In the genomic region with DNA sequence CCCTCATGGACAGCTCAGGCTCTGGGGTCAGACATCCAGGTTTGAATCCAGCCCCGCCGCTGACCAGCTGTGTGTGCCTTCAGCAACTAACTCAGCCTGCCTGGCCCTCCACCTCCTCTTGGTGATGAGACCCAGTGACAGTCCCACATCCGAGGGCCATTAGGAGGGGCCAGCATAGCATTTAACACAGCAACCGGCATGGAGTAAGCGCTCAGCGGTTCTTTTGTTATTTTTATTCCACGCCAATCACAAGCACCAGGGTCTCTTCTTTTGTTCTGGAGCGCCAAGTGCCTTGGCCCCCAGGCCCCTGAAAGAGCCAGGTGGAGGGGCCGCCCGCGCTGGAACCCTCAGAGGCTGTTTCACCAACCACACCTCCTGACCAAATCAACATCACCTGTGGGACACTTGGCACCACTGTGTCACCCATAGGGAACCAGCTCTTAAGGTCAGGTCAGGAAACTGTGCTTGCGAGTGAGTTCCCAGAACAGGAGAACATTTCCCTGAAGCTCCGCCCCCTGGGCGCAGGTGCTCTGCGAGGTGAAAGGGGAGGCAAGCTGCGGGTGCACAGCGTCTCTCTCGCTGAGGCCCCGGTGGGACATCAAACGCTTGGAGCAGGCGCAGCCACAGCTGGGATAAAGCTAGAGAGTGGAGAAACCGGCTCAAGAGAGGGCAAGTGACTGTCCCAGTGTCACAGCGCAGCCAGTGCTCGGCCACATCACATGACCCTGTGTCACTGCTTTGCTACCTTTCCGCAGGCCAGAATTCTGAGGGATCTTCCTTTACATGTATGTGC, we compare ENCODE assay signal across 15 cellular contexts.
DNase-seq lines count a peak whose midpoint lies in the region; ATAC-seq and TF ChIP-seq lines count a peak whose summit lies in the region.
"Had no signal": no experiment of that assay in that cellular context is flagged by ENCODE, and none has a peak within 500 bp of the region (broad histone marks: within the 10 kb centered on the region; RNA-seq: fewer than 3 reads in every experiment).

No MANE protein-coding gene starts in this region.

- intact Hi-C loops in naive thymus-derived CD4-positive, alpha-beta T cell (cut with micrococcal nuclease), result no loop called here

- H3K9me3 ChIP-seq in DND-41 (ENCODE audit: insufficient read depth, low read length, severe bottlenecking) (no peaks in the 10 kb centered on the region), BE2C (no peaks in the 10 kb centered on the region)
- H3K9me3 ChIP-seq in naive thymus-derived CD4-positive, alpha-beta T cell (ENCODE audit: control insufficient read depth in 2 of 3, low read length in 3 of 3), result no peaks in the 10 kb centered on the region
- H3K9me3 ChIP-seq: vagina had no signal

- H3K79me2 ChIP-seq in DND-41 (ENCODE audit: insufficient read depth, low read length), result no peaks in the 10 kb centered on the region
- H3K79me2 ChIP-seq: hepatocyte had no signal

- H3K4me1 Mint-ChIP-seq in naive thymus-derived CD4-positive, alpha-beta T cell, result peaks cover 47 to 54% (median 52%) of the 10 kb centered on the region in 7 donors

- H3K9ac ChIP-seq in DND-41 (ENCODE audit: low read depth, low read length), result peak overlapping the region; percentile 51

- H3K4me1 ChIP-seq in DND-41 (ENCODE audit: insufficient read depth, low read length) (peaks cover 72% of the 10 kb centered on the region), BE2C (peaks cover 8% of the 10 kb centered on the region)
- peaks cover 21 to 38% of the 10 kb centered on the region in 2 donors for H3K4me1 ChIP-seq in naive thymus-derived CD4-positive, alpha-beta T cell (ENCODE audit: control insufficient read depth in 2 of 2, insufficient read depth in 2 of 2, low read length in 2 of 2)

- peaks cover 0 to 3% (median 0%) of the 10 kb centered on the region in 11 donors for H3K9me3 Mint-ChIP-seq in naive thymus-derived CD4-positive, alpha-beta T cell
- H3K9me3 Mint-ChIP-seq: neural crest cell had no signal

- peak overlapping the region; percentile 91 for H3K27ac ChIP-seq in DND-41 (ENCODE audit: low read length)
- no peak overlapping the region for H3K27ac ChIP-seq in naive thymus-derived CD4-positive, alpha-beta T cell (ENCODE audit: low read depth, low read length)
- H3K27ac ChIP-seq: hepatocyte, SK-N-MC, vagina had no signal

- H2AFZ ChIP-seq in DND-41 (ENCODE audit: low read depth, low read length), result no peak overlapping the region
- H2AFZ ChIP-seq: hepatocyte had no signal

- peak overlapping the region in 8 of 9 donors; percentile 36 to 60 (median 48) for H3K27ac Mint-ChIP-seq in naive thymus-derived CD4-positive, alpha-beta T cell

- DNase-seq in DND-41, result peak; percentile 93
- peak; percentile 15 for DNase-seq in NCI-H526 treated with DMSO at 0.1 percent for 48 hours (lab: John Stamatoyannopoulos, UW)
- DNase-seq in activated effector memory CD4-positive, alpha-beta T cell treated with Interleukin-2 at 50 U/mL for 16 hours, result peak; percentile 47
- DNase-seq in naive thymus-derived CD4-positive, alpha-beta T cell, result peak in 4 of 9 donors; percentile 16 to 40 (median 32)
- DNase-seq in mesenteric fat pad (ENCODE audit: low spot score), result no peak
- no peak for DNase-seq in BE2C
- DNase-seq in amygdala (lab: John Stamatoyannopoulos, UW), result no peak
- DNase-seq: COR-L47; effector CD8-positive, alpha-beta T cell; NCI-H1105 had no signal

- peak overlapping the region; percentile 45 for H3K4me2 ChIP-seq in DND-41 (ENCODE audit: insufficient read depth, low read length)
- H3K4me2 ChIP-seq: hepatocyte had no signal

- POLR2A ChIA-PET in naive thymus-derived CD4-positive, alpha-beta T cell (lab: Charles Lee), result interaction anchor here (0.6 kb wide), 1 partner anchor 82 kb away, joined by 4 read pairs; no protein-coding TSS in a partner anchor

- H3K27me3 ChIP-seq in DND-41 (ENCODE audit: insufficient read depth, low read length, poor library complexity) (no peaks in the 10 kb centered on the region), BE2C (no peaks in the 10 kb centered on the region)
- no peaks in the 10 kb centered on the region for H3K27me3 ChIP-seq in naive thymus-derived CD4-positive, alpha-beta T cell (ENCODE audit: control insufficient read depth in 2 of 2, insufficient read depth in 2 of 2, low read length in 2 of 2)
- H3K27me3 ChIP-seq: hepatocyte, vagina had no signal

- H4K20me1 ChIP-seq in DND-41 (ENCODE audit: insufficient read depth, low read length), result 0 out of 2 replicates have a peak, but pooled peaks cover 2% of the 10 kb centered on the region

- TF ChIP-seq CTCF in DND-41 (IDR thresholded peaks at IDR 0.05; ENCODE audit: borderline replicate concordance, extremely low read depth, low read length, poor library complexity, severe bottlenecking) (no peak), BE2C (IDR thresholded peaks at IDR 0.05; ENCODE audit: low read depth, low read length) (no peak)

- ATAC-seq in DND-41 (ENCODE audit: insufficient read depth, low read depth) (peak; percentile 61), HG03025 (IDR thresholded peaks at IDR 0.05; ENCODE audit: low FRiP score, unreplicated experiment) (no peak)
- ATAC-seq in naive thymus-derived CD4-positive, alpha-beta T cell, result peak; percentile 42

- peaks cover 0 to 6% (median 0%) of the 10 kb centered on the region in 5 donors for H3K36me3 Mint-ChIP-seq in naive thymus-derived CD4-positive, alpha-beta T cell

- H3K4me3 ChIP-seq in DND-41 (ENCODE audit: low read depth in 1 of 2, low read length in 2 of 2), result peak overlapping the region in 1 of 2 experiments; percentile 13; a peak in 1 of 4 replicates
- peak overlapping the region; percentile 31 for H3K4me3 ChIP-seq in naive thymus-derived CD4-positive, alpha-beta T cell (ENCODE audit: low read length)
- no peak overlapping the region for H3K4me3 ChIP-seq in BE2C (ENCODE audit: low read depth, low read length)
- H3K4me3 ChIP-seq: hepatocyte, SK-N-MC, vagina had no signal

- peaks cover 0 to 66% (median 0%) of the 10 kb centered on the region in 5 donors for H3K27me3 Mint-ChIP-seq in naive thymus-derived CD4-positive, alpha-beta T cell

- CTCF ChIA-PET in naive thymus-derived CD4-positive, alpha-beta T cell (lab: Charles Lee), result interaction anchor here (0.6 to 1.2 kb wide), 2 partner anchors 372 to 876 kb away, joined by 3 read pairs; no protein-coding TSS in a partner anchor

- H3K4me3 Mint-ChIP-seq in naive thymus-derived CD4-positive, alpha-beta T cell, result peak overlapping the region; percentile 42 to 81 (median 72)
- H3K4me3 Mint-ChIP-seq: neural crest cell had no signal

- H3K36me3 ChIP-seq in DND-41 (ENCODE audit: insufficient read depth, low read length) (no peaks in the 10 kb centered on the region), BE2C (no peaks in the 10 kb centered on the region)
- H3K36me3 ChIP-seq in naive thymus-derived CD4-positive, alpha-beta T cell (ENCODE audit: control insufficient read depth in 2 of 3, insufficient read depth in 3 of 3, low read length in 3 of 3), result no peaks in the 10 kb centered on the region
- H3K36me3 ChIP-seq: vagina had no signal

Comparison
In these comparisons a context has a peak if more than half of its experiments do, and no peak if none do; other contexts are left out.
1. DNase-seq: peak in DND-41 (single experiment), NCI-H526 treated with DMSO at 0.1 percent for 48 hours (single experiment) and activated effector memory CD4-positive, alpha-beta T cell treated with Interleukin-2 at 50 U/mL for 16 hours (single experiment); none in mesenteric fat pad (single experiment), BE2C (single experiment) and amygdala (0 of 56).